In the genomic region with DNA sequence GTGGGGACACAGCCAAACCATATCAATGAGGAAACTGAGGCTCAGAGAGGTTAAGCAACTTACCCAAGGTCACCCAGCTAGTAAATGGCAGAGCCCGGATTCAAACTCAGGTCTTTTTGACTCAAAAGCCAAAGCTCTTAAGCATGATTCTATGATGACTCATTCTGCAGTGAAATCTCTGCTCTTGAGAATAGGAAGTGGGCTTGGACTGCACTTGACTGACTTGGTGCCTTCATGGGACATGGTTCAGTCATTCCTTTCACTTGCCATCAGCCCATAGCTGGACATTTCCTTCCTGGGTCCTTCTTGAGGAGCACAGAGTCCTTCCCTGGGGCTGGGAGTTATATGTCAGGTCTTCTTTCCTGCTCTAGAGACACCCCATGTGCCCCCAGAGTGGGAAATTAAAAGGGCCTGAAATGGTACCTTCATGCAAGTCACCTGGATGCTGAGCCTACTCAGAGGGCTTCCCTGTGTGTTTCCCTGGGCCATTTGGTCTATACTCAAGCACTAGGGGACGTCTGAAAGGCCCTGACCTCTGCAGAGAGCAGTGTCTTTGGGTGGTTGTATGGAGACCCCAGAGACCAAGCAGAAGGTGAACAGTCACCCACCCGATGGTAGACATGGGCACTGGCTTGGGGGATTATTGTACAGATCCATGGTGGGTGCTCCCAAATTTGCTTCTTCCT, we compare ENCODE assay signal across 11 cellular contexts.
"Had no signal": no experiment of that assay in that cellular context is flagged by ENCODE, and none has a peak within 500 bp of the region (broad histone marks: within the 10 kb centered on the region; RNA-seq: fewer than 3 reads in every experiment).

No MANE protein-coding gene starts in this region.

- ATAC-seq: activated CD4-positive, CD25-positive, alpha-beta regulatory T cell treated with anti-CD3 and anti-CD28 coated beads, Interleukin-2, amount 50 U/mL, for 24 hours; activated T-cell treated with anti-CD3 and anti-CD28 coated beads, Interleukin-2, amount 50 U/mL, for 72 hours; lower lobe of right lung; right cardiac atrium; SK-N-SH treated with all-trans-retinoic acid at 6 μM for 48 hours had no signal

- DNase-seq: activated CD4-positive, alpha-beta memory T cell treated with anti-CD3 and anti-CD28 coated beads for 36 hours; activated naive CD8-positive, alpha-beta T cell treated with anti-CD3 and anti-CD28 coated beads, Interleukin-2, amount 10 ng/mL, durations not matched to agents 7 days and 5 days; activated T-cell treated with anti-CD3 and anti-CD28 coated beads, Interleukin-2, amount 50 U/mL, for 72 hours; aorta; lower lobe of right lung; naive B cell; right cardiac atrium; small intestine; thyroid gland had no signal

- H3K4me3 ChIP-seq: lower lobe of right lung, thyroid gland had no signal
